Comparison of ENCODE assay signal across 8 cellular contexts in genomic region chr2:96485751-96486643, GRCh38. TPM values are rescaled to one million over a fixed set of nuclear protein-coding genes. Genes with fewer than 3 reads are reported as not detected.
DNase-seq lines count a peak whose midpoint lies in the region; ATAC-seq, FAIRE-seq and TF ChIP-seq lines count a peak whose summit lies in the region.

No MANE protein-coding gene starts in this region.

- no peak for TF ChIP-seq POLR2A in A549 (IDR thresholded peaks at IDR 0.05; ENCODE audit: low read length)

- no peaks in the 10 kb centered on the region for H3K36me3 ChIP-seq in OCI-LY3 (replicated peaks; ENCODE audit: low read depth, low read length)
- no peaks in the 10 kb centered on the region for H3K36me3 ChIP-seq in pancreas
- H3K36me3 ChIP-seq in thymus (ENCODE audit: control insufficient read depth, insufficient read depth): no peaks in the 10 kb centered on the region

- WGBS in A549 (ENCODE audit: missing lambda C conversion rate): 79% methylated on average over 31 of the region's 33 CpGs
- 28 to 36% methylated on average over 32 to 33 of the region's 33 CpGs for WGBS in pancreas, 2 donors
- WGBS in thymus: 36% methylated on average over 33 of the region's 33 CpGs

- no peaks in the 10 kb centered on the region for H3K9me3 Mint-ChIP-seq in activated T-helper 2 cell treated with anti-CD3 and anti-CD28 coated beads, Interferon-gamma antibody, Interleukin-2, Interleukin-4, amounts not matched to agents 10 μg/mL and 5 μg/mL and 100 μg/mL, durations not matched to agents 14 hours and 24 hours and 36 hours

- CTCF ChIA-PET in A549 (lab: Yijun Ruan, JAX): interaction anchor here (0.9 kb wide), 1 partner anchor 18 kb away, joined by 3 read pairs; no protein-coding TSS in a partner anchor

- H3K4me3 Mint-ChIP-seq in activated T-helper 2 cell treated with anti-CD3 and anti-CD28 coated beads, Interferon-gamma antibody, Interleukin-2, Interleukin-4, amounts not matched to agents 10 μg/mL and 5 μg/mL and 100 μg/mL, durations not matched to agents 14 hours and 24 hours and 36 hours (ENCODE audit: low read depth): peak overlapping the region; percentile 90

- peak overlapping the region; percentile 86 for H2AFZ ChIP-seq in OCI-LY3 (ENCODE audit: low read depth, low read length)

- no peak for TF ChIP-seq CTCF in A549 (IDR thresholded peaks at IDR 0.05)
- TF ChIP-seq CTCF in OCI-LY3 (IDR thresholded peaks at IDR 0.05; ENCODE audit: low read depth, low read length): no peak
- no peak for TF ChIP-seq CTCF in foreskin fibroblast (IDR thresholded peaks at IDR 0.05; ENCODE audit: low read depth, low read length)
- no peak for TF ChIP-seq CTCF in pancreas (IDR thresholded peaks at IDR 0.05)

- H3K9ac ChIP-seq in OCI-LY3 (ENCODE audit: low read length): peak overlapping the region; percentile 51

- H3K4me2 ChIP-seq in A549 (no peak overlapping the region), OCI-LY3 (ENCODE audit: low read length) (peak overlapping the region; percentile 92)

- H4K20me1 ChIP-seq in OCI-LY3 (ENCODE audit: insufficient read depth, low read length): no peaks in the 10 kb centered on the region

- H3K27ac Mint-ChIP-seq in activated T-helper 2 cell treated with anti-CD3 and anti-CD28 coated beads, Interferon-gamma antibody, Interleukin-2, Interleukin-4, amounts not matched to agents 10 μg/mL and 5 μg/mL and 100 μg/mL, durations not matched to agents 14 hours and 24 hours and 36 hours: peak overlapping the region; percentile 98

- TF ChIP-seq EP300 in A549 (IDR thresholded peaks at IDR 0.05): no peak

- no peak overlapping the region for H3K4me3 ChIP-seq in A549
- H3K4me3 ChIP-seq in OCI-LY3 (ENCODE audit: low read length): peak overlapping the region; percentile 76
- peak overlapping the region; percentile 38 to 46 for H3K4me3 ChIP-seq in foreskin fibroblast (ENCODE audit: low read depth in 1 of 2, low read length in 2 of 2)
- peak overlapping the region in 3 of 4 donors; percentile 10 to 31 (median 30) for H3K4me3 ChIP-seq in pancreas
- H3K4me3 ChIP-seq in thymus (ENCODE audit: low read length): peak overlapping the region; percentile 40

- H3K27me3 Mint-ChIP-seq in activated T-helper 2 cell treated with anti-CD3 and anti-CD28 coated beads, Interferon-gamma antibody, Interleukin-2, Interleukin-4, amounts not matched to agents 10 μg/mL and 5 μg/mL and 100 μg/mL, durations not matched to agents 14 hours and 24 hours and 36 hours (ENCODE audit: low read depth): no peaks in the 10 kb centered on the region

- H3K79me2 ChIP-seq in OCI-LY3 (ENCODE audit: low read length): no peaks in the 10 kb centered on the region

- H3K4me1 Mint-ChIP-seq in activated T-helper 2 cell treated with anti-CD3 and anti-CD28 coated beads, Interferon-gamma antibody, Interleukin-2, Interleukin-4, amounts not matched to agents 10 μg/mL and 5 μg/mL and 100 μg/mL, durations not matched to agents 14 hours and 24 hours and 36 hours (ENCODE audit: low read depth): peaks cover 47% of the 10 kb centered on the region

- no peak for TF ChIP-seq RAD21 in A549 (conservative IDR thresholded peaks at IDR 0.05 in 1 of 2, IDR thresholded peaks at IDR 0.05 in 1 of 2)

- no peak for FAIRE-seq in A549 (lab: Jason Lieb, UNC)
- no peak for FAIRE-seq in pancreas (lab: Jason Lieb, UNC)

- peaks cover 5% of the 10 kb centered on the region for H3K36me3 Mint-ChIP-seq in activated T-helper 2 cell treated with anti-CD3 and anti-CD28 coated beads, Interferon-gamma antibody, Interleukin-2, Interleukin-4, amounts not matched to agents 10 μg/mL and 5 μg/mL and 100 μg/mL, durations not matched to agents 14 hours and 24 hours and 36 hours (ENCODE audit: low read depth)

- DNase-seq in A549 (ENCODE audit: low read depth in 1 of 2, low spot score in 1 of 2): no peak
- peak; percentile 87 for DNase-seq in activated T-helper 2 cell treated with anti-CD3 and anti-CD28 coated beads, Interferon-gamma antibody, Interleukin-2, Interleukin-4, amounts not matched to agents 10 μg/mL and 5 μg/mL and 100 μg/mL, durations not matched to agents 14 hours and 24 hours and 36 hours (ENCODE audit: low spot score)
- DNase-seq in foreskin fibroblast: peak; percentile 74 to 87
- peak; percentile 65 to 83 (median 71) for DNase-seq in pancreas

- intact Hi-C loops in activated T-helper 2 cell treated with anti-CD3 and anti-CD28 coated beads, Interferon-gamma antibody, Interleukin-2, Interleukin-4, amounts not matched to agents 10 μg/mL and 5 μg/mL and 100 μg/mL, durations not matched to agents 14 hours and 24 hours and 36 hours (cut with micrococcal nuclease): loop anchor here (1.0 to 5.0 kb wide), 7 partner anchors 9 to 151 kb away; partner anchors contain the start of gene KANSL3
- intact Hi-C loops in pancreas (cut with DNase I): no loop called here

- H3K4me1 ChIP-seq in A549 (no peaks in the 10 kb centered on the region), OCI-LY3 (ENCODE audit: low read length) (peaks cover 27% of the 10 kb centered on the region), pancreas (peaks cover 0 to 6% (median 0%) of the 10 kb centered on the region in 3 donors), thymus (ENCODE audit: control insufficient read depth, insufficient read depth, low read length) (peaks cover 5% of the 10 kb centered on the region)

- ATAC-seq in A549 (peak; percentile 13 to 39; a peak in 3 of 6 replicates), GM18867 (IDR thresholded peaks at IDR 0.05; ENCODE audit: unreplicated experiment) (peak; percentile 86), HG03095 (IDR thresholded peaks at IDR 0.05; ENCODE audit: unreplicated experiment) (peak; percentile 84), pancreas (peak; percentile 91 to 97 (median 96))

- H3K27me3 ChIP-seq in OCI-LY3 (ENCODE audit: low read depth, low read length): no peaks in the 10 kb centered on the region
- no peaks in the 10 kb centered on the region for H3K27me3 ChIP-seq in pancreas
- H3K27me3 ChIP-seq in thymus (ENCODE audit: control insufficient read depth, insufficient read depth): no peaks in the 10 kb centered on the region

- H3K9me3 ChIP-seq in A549 (peaks cover 5% of the 10 kb centered on the region; the same call in 1 of the 3 replicates), OCI-LY3 (ENCODE audit: insufficient read depth, low read length) (no peaks in the 10 kb centered on the region), pancreas (no peaks in the 10 kb centered on the region), thymus (ENCODE audit: control insufficient read depth) (no peaks in the 10 kb centered on the region)

- POLR2A ChIA-PET in A549 (lab: Yijun Ruan, JAX): no interaction called here

- H3K27ac ChIP-seq in A549 (no peak overlapping the region), OCI-LY3 (ENCODE audit: low read length) (peak overlapping the region; percentile 17; the same call in 1 of the 2 replicates), pancreas (peak overlapping the region; percentile 73 to 91 (median 82)), thymus (ENCODE audit: low read depth) (peak overlapping the region; percentile 90)

TF ChIP-seq in A549, 52 proteins besides CTCF, POLR2A, EP300 and RAD21 (continues in another document):
- TF ChIP-seq, protein P1, sequence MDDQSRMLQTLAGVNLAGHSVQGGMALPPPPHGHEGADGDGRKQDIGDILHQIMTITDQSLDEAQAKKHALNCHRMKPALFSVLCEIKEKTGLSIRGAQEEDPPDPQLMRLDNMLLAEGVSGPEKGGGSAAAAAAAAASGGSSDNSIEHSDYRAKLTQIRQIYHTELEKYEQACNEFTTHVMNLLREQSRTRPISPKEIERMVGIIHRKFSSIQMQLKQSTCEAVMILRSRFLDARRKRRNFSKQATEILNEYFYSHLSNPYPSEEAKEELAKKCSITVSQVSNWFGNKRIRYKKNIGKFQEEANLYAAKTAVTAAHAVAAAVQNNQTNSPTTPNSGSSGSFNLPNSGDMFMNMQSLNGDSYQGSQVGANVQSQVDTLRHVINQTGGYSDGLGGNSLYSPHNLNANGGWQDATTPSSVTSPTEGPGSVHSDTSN (IDR thresholded peaks at IDR 0.05): no peak
- TF ChIP-seq ZFP36 (IDR thresholded peaks at IDR 0.05; ENCODE audit: borderline replicate concordance, partially characterized antibody) (no peak), FOXS1 (CRISPR knock-in tag; IDR thresholded peaks at IDR 0.05) (no peak), BCL3 (IDR thresholded peaks at IDR 0.05) (no peak), ESRRA (IDR thresholded peaks at IDR 0.05; ENCODE audit: borderline replicate concordance, low read length) (no peak), CHD4 (IDR thresholded peaks at IDR 0.05; ENCODE audit: borderline replicate concordance) (no peak)

RNA-seq across cellular contexts. Expression of gene NEURL3, which starts 19.2 kb away (rescaled TPM):
- polyA plus RNA-seq in A549 (2011; rRNA removed) (0.20 and 0.28 TPM in 2 replicates), A549 (2017; fragmentation: RNase III; extraction: RNeasy Plus Mini Kit Qiagen cat#74134 plus additional on column Dnase treatment) (0.44 to 0.60 TPM (median 0.51 TPM) in 3 replicates), pancreas (10 to 100 TPM; 32.4 to 73.5 TPM), thymus (1.8 TPM)
- 0.81 and 1.4 TPM in 2 replicates for polyA plus RNA-seq in A549 (2012; cell fraction: cytosol; rRNA removed)
- 1.2 and 2.5 TPM in 2 replicates for polyA plus RNA-seq in A549 (2012; cell fraction: nucleus; rRNA removed)
- 0.17 TPM in 1 of 2 replicates, not detected in the other for polyA minus RNA-seq in A549 (2011; rRNA and poly(A)+ RNA removed)
- 0.16 and 0.52 TPM in 2 replicates for total RNA-seq in activated T-helper 2 cell treated with anti-CD3 and anti-CD28 coated beads, Interferon-gamma antibody, Interleukin-2, Interleukin-4, amounts not matched to agents 10 μg/mL and 5 μg/mL and 100 μg/mL, durations not matched to agents 14 hours and 24 hours and 36 hours
- 10 to 100 TPM in 5 of 6 donors, 1 to 10 TPM in 1; 8.6 to 30.4 (median 13.5) TPM for total RNA-seq in pancreas

RNA-seq across cellular contexts. Expression of gene ARID5A, which starts 50.6 kb away (rescaled TPM):
- polyA plus RNA-seq in A549 (2011; rRNA removed) (1.2 and 1.5 TPM in 2 replicates), A549 (2017; fragmentation: RNase III; extraction: RNeasy Plus Mini Kit Qiagen cat#74134 plus additional on column Dnase treatment) (4.0 to 4.4 TPM (median 4.2 TPM) in 3 replicates), pancreas (10 to 100 TPM; 13.7 to 20.7 TPM), thymus (57.2 TPM)
- 3.5 and 4.8 TPM in 2 replicates for polyA plus RNA-seq in A549 (2012; cell fraction: cytosol; rRNA removed)
- 7.4 and 9.1 TPM in 2 replicates for polyA plus RNA-seq in A549 (2012; cell fraction: nucleus; rRNA removed)
- polyA minus RNA-seq in A549 (2011; rRNA and poly(A)+ RNA removed): 0.79 and 1.6 TPM in 2 replicates
- total RNA-seq in activated T-helper 2 cell treated with anti-CD3 and anti-CD28 coated beads, Interferon-gamma antibody, Interleukin-2, Interleukin-4, amounts not matched to agents 10 μg/mL and 5 μg/mL and 100 μg/mL, durations not matched to agents 14 hours and 24 hours and 36 hours: 164 and 170 TPM in 2 replicates
- total RNA-seq in pancreas: 10 to 100 TPM in 1 of 6 donors, 1 to 10 TPM in 5; 3.3 to 12.0 (median 4.2) TPM

Comparison
In these comparisons a context has a peak if more than half of its experiments do, and no peak if none do; other contexts are left out.
1. ATAC-seq: peak in every context shown above with its lines; median percentile 96 in pancreas; 86 in GM18867; 84 in HG03095; 26 in A549.
2. DNase-seq: peak in activated T-helper 2 cell treated with anti-CD3 and anti-CD28 coated beads, Interferon-gamma antibody, Interleukin-2, Interleukin-4, amounts not matched to agents 10 μg/mL and 5 μg/mL and 100 μg/mL, durations not matched to agents 14 hours and 24 hours and 36 hours (single experiment), foreskin fibroblast (2 of 2) and pancreas (6 of 6); none in A549 (0 of 2).
3. H3K27ac ChIP-seq: peak in OCI-LY3 (single experiment), pancreas (4 of 4) and thymus (single experiment); none in A549 (0 of 2).
4. RNA of gene NEURL3, which starts 19.2 kb away (polyA plus RNA-seq): 32.4 to 73.5 TPM in pancreas; 1.8 TPM in thymus (single experiment) and 0.20 to 2.5 TPM in A549; every median in the first group is over 4 times any median in the second.